13 cellular contexts compared by ENCODE assay signal in the genomic region with DNA sequence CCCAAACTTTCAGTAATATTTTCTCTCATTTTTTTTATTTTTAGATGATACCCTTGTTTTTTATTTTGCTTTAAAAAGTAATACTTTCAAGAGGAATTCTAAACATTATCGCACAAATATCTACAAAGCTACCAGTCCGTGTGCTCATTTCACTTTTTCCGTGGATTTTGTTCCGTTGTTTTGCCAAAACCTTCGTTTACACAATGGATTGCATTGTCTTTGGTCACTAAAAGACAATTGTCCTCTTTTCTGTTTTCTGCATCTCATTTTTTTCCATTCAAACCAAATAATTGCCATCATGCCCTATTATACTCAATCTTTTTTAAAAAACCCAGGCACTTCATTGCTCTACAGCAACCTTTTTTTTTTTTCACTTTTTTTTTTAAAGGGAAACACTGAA.
A peak's percentile ranks its signal among the peaks of the same experiment; 100 is the strongest.
DNase-seq lines count a peak whose midpoint lies in the region; TF ChIP-seq lines count a peak whose summit lies in the region.
"Had no signal": no experiment of that assay in that cellular context is flagged by ENCODE, and none has a peak within 500 bp of the region (broad histone marks: within the 10 kb centered on the region; RNA-seq: fewer than 3 reads in every experiment).

No MANE protein-coding gene starts in this region.

- no peak overlapping the region for H3K4me2 ChIP-seq in Karpas-422 (ENCODE audit: low read depth, low read length, poor library complexity, severe bottlenecking)
- H3K4me2 ChIP-seq: A549 had no signal

- no peaks in the 10 kb centered on the region for H3K79me2 ChIP-seq in Karpas-422 (ENCODE audit: low read length)

- H3K9me2 ChIP-seq in Karpas-422 (replicated peaks; ENCODE audit: insufficient read depth, low read length), result no peaks in the 10 kb centered on the region

- DNase-seq in dorsolateral prefrontal cortex (no peak), medulla oblongata (ENCODE audit: extremely low spot score) (peak; percentile 65), substantia nigra (lab: John Stamatoyannopoulos, UW) (peak in 1 of 49 donors; percentile 14), Karpas-422 (no peak), MV-4-11 (lab: John Stamatoyannopoulos, UW) (no peak), cerebellum (ENCODE audit: low spot score) (no peak)
- DNase-seq: CD8-positive, alpha-beta T cell; COR-L47; DMS153; DMS79 treated with DMSO at 0.1 percent for 48 hours; EL had no signal

- TF ChIP-seq CTCF in dorsolateral prefrontal cortex (IDR thresholded peaks at IDR 0.05 in 54 of 56, conservative IDR thresholded peaks at IDR 0.05 in 2 of 56; ENCODE audit: low read depth in 1 of 56, partially characterized antibody in 56 of 56), result peak in 6 of 56 donors; percentile 7 to 33 (median 18)

- peaks cover 4% of the 10 kb centered on the region for H3K9me3 ChIP-seq in Karpas-422 (ENCODE audit: low read length)
- H3K9me3 ChIP-seq: A549, HAP-1 had no signal

- no peaks in the 10 kb centered on the region for H4K20me1 ChIP-seq in Karpas-422 (ENCODE audit: insufficient read depth, low read depth, low read length)

- H3K4me1 ChIP-seq in Karpas-422 (ENCODE audit: low read length), result no peaks in the 10 kb centered on the region
- H3K4me1 ChIP-seq: A549, HAP-1 had no signal

- H3K27ac ChIP-seq in dorsolateral prefrontal cortex, result peak overlapping the region; percentile 33 to 98 (median 93)
- H3K27ac ChIP-seq in substantia nigra (ENCODE audit: low read depth, low read length, poor library complexity, severe bottlenecking), result peak overlapping the region; percentile 94
- H3K27ac ChIP-seq in Karpas-422 (ENCODE audit: low read length), result no peak overlapping the region
- H3K27ac ChIP-seq: A549 had no signal

- no peak overlapping the region for H3K9ac ChIP-seq in Karpas-422 (ENCODE audit: low read length)

- no peaks in the 10 kb centered on the region for H3K36me3 ChIP-seq in Karpas-422 (ENCODE audit: insufficient read depth, low read length)
- H3K36me3 ChIP-seq: HAP-1 had no signal

- H3K27me3 ChIP-seq in dorsolateral prefrontal cortex, result no peaks in the 10 kb centered on the region
- H3K27me3 ChIP-seq in Karpas-422 (ENCODE audit: low read length), result no peaks in the 10 kb centered on the region

- peak overlapping the region in 24 of 59 donors; percentile 1 to 50 (median 30) for H3K4me3 ChIP-seq in dorsolateral prefrontal cortex
- no peak overlapping the region for H3K4me3 ChIP-seq in Karpas-422 (ENCODE audit: low read length)
- H3K4me3 ChIP-seq: A549, HAP-1 had no signal

- intact Hi-C loops in dorsolateral prefrontal cortex (cut with DNase I), result loop anchor here (5.0 to 10.0 kb wide), 2 partner anchors 113 to 265 kb away; no protein-coding TSS in a partner anchor

- no peak overlapping the region for H2AFZ ChIP-seq in Karpas-422 (ENCODE audit: low read length)
